1 cellular context compared by ENCODE assay signal in the genomic region with DNA sequence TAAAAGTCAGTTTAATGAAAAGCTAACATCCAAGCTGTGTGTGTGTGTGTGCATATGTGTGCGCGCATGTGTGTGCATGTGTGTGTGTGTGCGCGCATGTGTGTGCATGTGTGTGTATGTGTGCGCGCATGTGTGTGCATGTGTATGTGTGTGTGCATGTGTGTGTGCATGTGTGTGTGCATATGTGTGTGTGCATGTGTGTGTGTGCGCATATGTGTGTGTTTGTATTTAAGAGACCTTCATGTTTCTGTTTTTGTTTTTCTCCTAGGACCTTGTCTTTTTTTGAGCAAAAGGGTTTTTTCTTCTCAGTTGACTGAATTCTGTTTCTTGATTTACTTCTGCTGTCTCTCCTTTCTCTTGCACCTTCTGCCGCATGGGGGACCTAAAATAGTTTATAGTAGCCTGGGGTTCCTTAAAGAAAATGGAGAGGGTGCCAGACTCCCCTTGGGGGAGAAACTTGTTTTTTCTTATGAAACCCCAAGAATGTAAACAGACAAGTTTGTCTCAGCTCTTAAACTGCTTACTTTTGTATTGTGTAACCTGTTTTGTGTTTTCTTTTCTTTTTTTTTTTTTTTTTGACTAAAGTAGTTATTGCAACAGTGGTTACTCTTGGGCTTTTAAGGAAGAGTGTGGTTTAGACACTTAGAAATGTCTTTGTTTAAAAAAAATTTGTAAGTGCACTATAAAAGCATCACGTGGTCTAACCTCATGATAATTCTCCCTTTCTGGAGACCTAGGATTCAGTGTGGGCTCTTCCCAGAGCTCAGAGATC.
A peak's percentile ranks its signal among the peaks of the same experiment; 100 is the strongest.
TF ChIP-seq lines count a peak whose summit lies in the region.

No MANE protein-coding gene starts in this region.

TF ChIP-seq in HEK293, 187 proteins besides CTCF, POLR2A, EP300 and RAD21 (continued from another document):
- TF ChIP-seq, protein P1, sequence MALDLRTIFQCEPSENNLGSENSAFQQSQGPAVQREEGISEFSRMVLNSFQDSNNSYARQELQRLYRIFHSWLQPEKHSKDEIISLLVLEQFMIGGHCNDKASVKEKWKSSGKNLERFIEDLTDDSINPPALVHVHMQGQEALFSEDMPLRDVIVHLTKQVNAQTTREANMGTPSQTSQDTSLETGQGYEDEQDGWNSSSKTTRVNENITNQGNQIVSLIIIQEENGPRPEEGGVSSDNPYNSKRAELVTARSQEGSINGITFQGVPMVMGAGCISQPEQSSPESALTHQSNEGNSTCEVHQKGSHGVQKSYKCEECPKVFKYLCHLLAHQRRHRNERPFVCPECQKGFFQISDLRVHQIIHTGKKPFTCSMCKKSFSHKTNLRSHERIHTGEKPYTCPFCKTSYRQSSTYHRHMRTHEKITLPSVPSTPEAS (tag by site-specific recombination; IDR thresholded peaks at IDR 0.05), result peak; percentile 77
- TF ChIP-seq ZNF529 (tag by site-specific recombination; IDR thresholded peaks at IDR 0.05; ENCODE audit: insufficient replicate concordance) (no peak), ZNF16 (tag by site-specific recombination; IDR thresholded peaks at IDR 0.05; ENCODE audit: low read depth) (no peak), ZNF350 (tag by site-specific recombination; IDR thresholded peaks at IDR 0.05) (no peak), ZNF211 (tag by site-specific recombination; IDR thresholded peaks at IDR 0.05; ENCODE audit: low read depth) (no peak)
TF ChIP-seq in HEK293: peak in this region for 1.
